Comparison of ENCODE assay signal across 2 cellular contexts in genomic region chr3:97111237-97111636, GRCh38.
"Had no signal": no experiment of that assay in that cellular context is flagged by ENCODE, and none has a peak within 500 bp of the region (broad histone marks: within the 10 kb centered on the region; RNA-seq: fewer than 3 reads in every experiment).

No MANE protein-coding gene starts in this region.

- DNase-seq: GF-D8 had no signal

- H3K4me3 ChIP-seq: GM12878 had no signal
